1 cellular context compared by ENCODE assay signal in the genomic region with DNA sequence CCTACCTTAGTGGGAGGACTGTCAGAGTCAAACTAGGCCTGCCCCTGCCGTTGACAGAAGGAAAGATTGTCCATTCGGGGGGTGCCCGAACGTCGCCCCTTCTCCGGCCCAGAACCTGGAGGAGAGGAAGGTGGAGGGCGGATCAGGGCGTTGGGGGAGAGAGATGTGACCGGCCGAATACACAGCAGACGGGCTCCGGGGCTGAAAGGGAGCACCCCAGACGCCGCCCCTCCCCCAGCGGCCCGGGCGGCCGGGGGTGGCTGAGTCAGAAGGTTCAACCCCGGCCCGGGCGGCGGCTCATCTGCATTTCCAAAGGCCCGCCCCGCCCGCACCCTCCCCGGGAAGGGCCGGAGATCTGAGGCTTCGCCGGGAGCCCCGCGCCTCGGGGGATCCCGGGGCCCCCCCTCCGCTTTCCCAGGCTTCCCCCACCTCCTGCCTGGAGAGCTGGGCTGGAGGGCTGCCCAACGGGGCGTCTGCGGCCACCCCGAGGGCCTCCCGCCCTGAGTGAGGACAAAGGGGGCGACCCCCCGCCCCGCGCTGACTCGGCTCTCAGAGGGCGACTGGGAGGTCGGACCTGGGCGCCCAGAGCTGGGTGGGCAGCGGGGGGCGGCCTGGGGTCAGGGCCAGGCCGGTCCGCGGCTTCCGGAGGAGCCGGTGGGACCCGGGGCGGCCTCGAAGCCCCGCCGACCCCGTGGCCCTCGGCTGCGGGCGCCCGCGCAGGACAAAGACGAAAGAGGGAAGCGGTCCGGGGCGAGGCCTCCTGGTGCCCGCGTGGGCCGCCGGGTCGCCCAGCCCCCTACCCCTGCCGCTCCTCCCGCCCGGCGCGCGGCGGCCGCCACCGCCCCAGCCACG.
A peak's percentile ranks its signal among the peaks of the same experiment; 100 is the strongest.
TF ChIP-seq lines count a peak whose summit lies in the region.

No MANE protein-coding gene starts in this region.

TF ChIP-seq in HEK293, 187 proteins besides CTCF, POLR2A, EP300 and RAD21 (continued from another document):
- TF ChIP-seq, protein P1, sequence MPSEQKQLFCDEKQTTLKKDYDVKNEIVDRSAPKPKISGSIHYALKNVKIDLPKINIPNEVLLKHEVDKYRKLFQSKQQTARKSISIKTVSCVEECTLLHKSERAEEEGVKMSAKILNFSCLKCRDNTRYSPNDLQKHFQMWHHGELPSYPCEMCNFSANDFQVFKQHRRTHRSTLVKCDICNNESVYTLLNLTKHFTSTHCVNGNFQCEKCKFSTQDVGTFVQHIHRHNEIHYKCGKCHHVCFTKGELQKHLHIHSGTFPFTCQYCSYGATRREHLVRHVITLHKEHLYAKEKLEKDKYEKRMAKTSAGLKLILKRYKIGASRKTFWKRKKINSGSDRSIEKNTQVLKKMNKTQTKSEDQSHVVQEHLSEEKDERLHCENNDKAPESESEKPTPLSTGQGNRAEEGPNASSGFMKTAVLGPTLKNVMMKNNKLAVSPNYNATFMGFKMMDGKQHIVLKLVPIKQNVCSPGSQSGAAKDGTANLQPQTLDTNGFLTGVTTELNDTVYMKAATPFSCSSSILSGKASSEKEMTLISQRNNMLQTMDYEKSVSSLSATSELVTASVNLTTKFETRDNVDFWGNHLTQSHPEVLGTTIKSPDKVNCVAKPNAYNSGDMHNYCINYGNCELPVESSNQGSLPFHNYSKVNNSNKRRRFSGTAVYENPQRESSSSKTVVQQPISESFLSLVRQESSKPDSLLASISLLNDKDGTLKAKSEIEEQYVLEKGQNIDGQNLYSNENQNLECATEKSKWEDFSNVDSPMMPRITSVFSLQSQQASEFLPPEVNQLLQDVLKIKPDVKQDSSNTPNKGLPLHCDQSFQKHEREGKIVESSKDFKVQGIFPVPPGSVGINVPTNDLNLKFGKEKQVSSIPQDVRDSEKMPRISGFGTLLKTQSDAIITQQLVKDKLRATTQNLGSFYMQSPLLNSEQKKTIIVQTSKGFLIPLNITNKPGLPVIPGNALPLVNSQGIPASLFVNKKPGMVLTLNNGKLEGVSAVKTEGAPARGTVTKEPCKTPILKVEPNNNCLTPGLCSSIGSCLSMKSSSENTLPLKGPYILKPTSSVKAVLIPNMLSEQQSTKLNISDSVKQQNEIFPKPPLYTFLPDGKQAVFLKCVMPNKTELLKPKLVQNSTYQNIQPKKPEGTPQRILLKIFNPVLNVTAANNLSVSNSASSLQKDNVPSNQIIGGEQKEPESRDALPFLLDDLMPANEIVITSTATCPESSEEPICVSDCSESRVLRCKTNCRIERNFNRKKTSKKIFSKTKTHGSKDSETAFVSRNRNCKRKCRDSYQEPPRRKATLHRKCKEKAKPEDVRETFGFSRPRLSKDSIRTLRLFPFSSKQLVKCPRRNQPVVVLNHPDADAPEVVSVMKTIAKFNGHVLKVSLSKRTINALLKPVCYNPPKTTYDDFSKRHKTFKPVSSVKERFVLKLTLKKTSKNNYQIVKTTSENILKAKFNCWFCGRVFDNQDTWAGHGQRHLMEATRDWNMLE (tag by site-specific recombination; conservative IDR thresholded peaks at IDR 0.05; ENCODE audit: low read depth) = no peak
- TF ChIP-seq ZNF24 (tag by site-specific recombination; IDR thresholded peaks at IDR 0.05) (peak; percentile 81), ZNF585B (tag by site-specific recombination; IDR thresholded peaks at IDR 0.05) (no peak), ZNF404 (tag by site-specific recombination; IDR thresholded peaks at IDR 0.05) (no peak), ZNF639 (tag by site-specific recombination; IDR thresholded peaks at IDR 0.05) (peak; percentile 57), BCL11A (tag by site-specific recombination; IDR thresholded peaks at IDR 0.05; ENCODE audit: low read depth) (peak; percentile 98), ZNF132 (tag by site-specific recombination; IDR thresholded peaks at IDR 0.05; ENCODE audit: borderline replicate concordance) (no peak), ZFHX2 (tag by site-specific recombination; conservative IDR thresholded peaks at IDR 0.05) (peak; percentile 76), EGR2 (tag by site-specific recombination; IDR thresholded peaks at IDR 0.05; ENCODE audit: low read depth) (peak; percentile 81), HOXD13 (CRISPR knock-in tag; IDR thresholded peaks at IDR 0.05; ENCODE audit: borderline replicate concordance) (no peak), OVOL3 (tag by site-specific recombination; IDR thresholded peaks at IDR 0.05) (no peak; the same call in 1 of the 2 replicates), ZNF837 (tag by site-specific recombination; IDR thresholded peaks at IDR 0.05) (0 out of 2 replicates have a peak, but pooled peaks have one; percentile 25), REPIN1 (tag by site-specific recombination; IDR thresholded peaks at IDR 0.05; ENCODE audit: low read depth) (no peak), ZFP69B (tag by site-specific recombination; IDR thresholded peaks at IDR 0.05) (peak; percentile 51), ZNF558 (tag by site-specific recombination; IDR thresholded peaks at IDR 0.05) (no peak), ZNF37A (tag by site-specific recombination; IDR thresholded peaks at IDR 0.05) (no peak), ZNF184 (tag by site-specific recombination; IDR thresholded peaks at IDR 0.05) (no peak), ZSCAN16 (tag by site-specific recombination; IDR thresholded peaks at IDR 0.05) (no peak), ZNF341 (tag by site-specific recombination; IDR thresholded peaks at IDR 0.05; ENCODE audit: low read depth) (peak; percentile 93), ZNF549 (tag by site-specific recombination; IDR thresholded peaks at IDR 0.05) (no peak), ZNF530 (tag by site-specific recombination; IDR thresholded peaks at IDR 0.05; ENCODE audit: low read depth) (no peak), ZNF600 (tag by site-specific recombination; IDR thresholded peaks at IDR 0.05) (peak; percentile 89), ZSCAN30 (tag by site-specific recombination; IDR thresholded peaks at IDR 0.05) (peak; percentile 86)
- TF ChIP-seq, protein P2, sequence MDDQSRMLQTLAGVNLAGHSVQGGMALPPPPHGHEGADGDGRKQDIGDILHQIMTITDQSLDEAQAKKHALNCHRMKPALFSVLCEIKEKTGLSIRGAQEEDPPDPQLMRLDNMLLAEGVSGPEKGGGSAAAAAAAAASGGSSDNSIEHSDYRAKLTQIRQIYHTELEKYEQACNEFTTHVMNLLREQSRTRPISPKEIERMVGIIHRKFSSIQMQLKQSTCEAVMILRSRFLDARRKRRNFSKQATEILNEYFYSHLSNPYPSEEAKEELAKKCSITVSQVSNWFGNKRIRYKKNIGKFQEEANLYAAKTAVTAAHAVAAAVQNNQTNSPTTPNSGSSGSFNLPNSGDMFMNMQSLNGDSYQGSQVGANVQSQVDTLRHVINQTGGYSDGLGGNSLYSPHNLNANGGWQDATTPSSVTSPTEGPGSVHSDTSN (CRISPR knock-in tag; IDR thresholded peaks at IDR 0.05) = no peak
- TF ChIP-seq, protein P3, sequence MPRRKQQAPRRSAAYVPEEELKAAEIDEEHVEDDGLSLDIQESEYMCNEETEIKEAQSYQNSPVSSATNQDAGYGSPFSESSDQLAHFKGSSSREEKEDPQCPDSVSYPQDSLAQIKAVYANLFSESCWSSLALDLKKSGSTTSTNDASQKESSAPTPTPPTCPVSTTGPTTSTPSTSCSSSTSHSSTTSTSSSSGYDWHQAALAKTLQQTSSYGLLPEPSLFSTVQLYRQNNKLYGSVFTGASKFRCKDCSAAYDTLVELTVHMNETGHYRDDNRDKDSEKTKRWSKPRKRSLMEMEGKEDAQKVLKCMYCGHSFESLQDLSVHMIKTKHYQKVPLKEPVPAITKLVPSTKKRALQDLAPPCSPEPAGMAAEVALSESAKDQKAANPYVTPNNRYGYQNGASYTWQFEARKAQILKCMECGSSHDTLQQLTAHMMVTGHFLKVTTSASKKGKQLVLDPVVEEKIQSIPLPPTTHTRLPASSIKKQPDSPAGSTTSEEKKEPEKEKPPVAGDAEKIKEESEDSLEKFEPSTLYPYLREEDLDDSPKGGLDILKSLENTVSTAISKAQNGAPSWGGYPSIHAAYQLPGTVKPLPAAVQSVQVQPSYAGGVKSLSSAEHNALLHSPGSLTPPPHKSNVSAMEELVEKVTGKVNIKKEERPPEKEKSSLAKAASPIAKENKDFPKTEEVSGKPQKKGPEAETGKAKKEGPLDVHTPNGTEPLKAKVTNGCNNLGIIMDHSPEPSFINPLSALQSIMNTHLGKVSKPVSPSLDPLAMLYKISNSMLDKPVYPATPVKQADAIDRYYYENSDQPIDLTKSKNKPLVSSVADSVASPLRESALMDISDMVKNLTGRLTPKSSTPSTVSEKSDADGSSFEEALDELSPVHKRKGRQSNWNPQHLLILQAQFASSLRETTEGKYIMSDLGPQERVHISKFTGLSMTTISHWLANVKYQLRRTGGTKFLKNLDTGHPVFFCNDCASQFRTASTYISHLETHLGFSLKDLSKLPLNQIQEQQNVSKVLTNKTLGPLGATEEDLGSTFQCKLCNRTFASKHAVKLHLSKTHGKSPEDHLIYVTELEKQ (tag by site-specific recombination; IDR thresholded peaks at IDR 0.05; ENCODE audit: borderline replicate concordance) = peak; percentile 65; the same call in 1 of the 2 replicates
